28 cellular contexts compared by ENCODE assay signal in the genomic region with DNA sequence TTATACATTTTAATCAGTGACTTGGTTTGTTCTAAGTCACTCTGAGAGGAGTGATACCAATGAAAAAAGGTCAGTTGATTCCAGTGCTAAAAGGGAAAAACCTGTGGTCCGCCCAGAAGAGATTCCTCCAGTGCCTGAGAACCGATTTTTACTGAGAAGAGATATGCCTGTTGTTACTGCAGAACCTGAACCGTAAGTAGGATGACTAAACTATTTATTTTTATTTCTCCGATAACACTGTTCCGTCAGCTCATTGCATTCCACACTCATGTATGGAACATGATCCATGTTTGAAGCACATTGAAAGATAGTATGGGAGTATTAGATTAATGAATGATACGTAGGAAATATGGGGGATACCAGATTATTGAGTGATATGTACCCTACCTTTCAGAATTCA. TPM values are rescaled to one million over a fixed set of nuclear protein-coding genes. Genes with fewer than 3 reads are reported as not detected.
"Had no signal": no experiment of that assay in that cellular context is flagged by ENCODE, and none has a peak within 500 bp of the region (broad histone marks: within the 10 kb centered on the region; RNA-seq: fewer than 3 reads in every experiment).

No MANE protein-coding gene starts in this region.

- H3K9me3 Mint-ChIP-seq: activated CD4-positive, alpha-beta memory T cell treated with anti-CD3 and anti-CD28 coated beads for 36 hours; activated naive CD4-positive, alpha-beta T cell treated with anti-CD3 and anti-CD28 coated beads, Interleukin-2, amount 50 U/mL, for 72 hours; naive B cell; neural progenitor cell; type B pancreatic cell had no signal

- H3K27me3 ChIP-seq: body of pancreas, neural progenitor cell, right lobe of liver, stomach, testis had no signal

- DNase-seq: activated CD4-positive, alpha-beta memory T cell treated with anti-CD3 and anti-CD28 coated beads for 36 hours; activated effector memory CD4-positive, alpha-beta T cell treated with Interleukin-2 at 50 U/mL for 16 hours; activated T-cell treated with anti-CD3 and anti-CD28 coated beads, Interleukin-2, amount 50 U/mL, for 1 hour; amniotic stem cell; body of pancreas; central memory CD4-positive, alpha-beta T cell; foreskin melanocyte; head of caudate nucleus; kidney glomerular epithelial cell; mesenchymal stem cell; mucosa of descending colon; naive B cell; right lobe of liver; small intestine; stimulated activated CD4-positive, alpha-beta T cell treated with anti-CD3 and anti-CD28 coated beads, Interleukin-15, amount 100 ng/mL, for 24 hours; stimulated activated CD4-positive, alpha-beta T cell treated with anti-CD3 and anti-CD28 coated beads, Interleukin-2, amount 100 ng/mL, for 48 hours; stomach; testis; WERI-Rb-1 had no signal

- H3K4me3 ChIP-seq: body of pancreas, coronary artery, mucosa of descending colon, neural progenitor cell, prostate gland, right lobe of liver, stomach, testis had no signal

- H3K27ac Mint-ChIP-seq: activated CD4-positive, alpha-beta memory T cell treated with anti-CD3 and anti-CD28 coated beads for 36 hours; neural progenitor cell; type B pancreatic cell had no signal

- H3K27ac ChIP-seq: body of pancreas, coronary artery, neural progenitor cell, prostate gland, right lobe of liver, stomach, testis, WERI-Rb-1 had no signal

- H3K27me3 Mint-ChIP-seq: activated CD4-positive, alpha-beta memory T cell treated with anti-CD3 and anti-CD28 coated beads for 36 hours; naive B cell; type B pancreatic cell had no signal

- ATAC-seq: activated naive CD4-positive, alpha-beta T cell treated with anti-CD3 and anti-CD28 coated beads, Interleukin-2, amount 50 U/mL, for 72 hours; body of pancreas; mucosa of descending colon; right lobe of liver had no signal

- H3K4me1 ChIP-seq: body of pancreas, prostate gland, right lobe of liver, testis had no signal

- H3K9me3 ChIP-seq: body of pancreas, mucosa of descending colon, prostate gland, right lobe of liver, stomach, testis had no signal

- H3K4me3 Mint-ChIP-seq: activated CD4-positive, alpha-beta memory T cell treated with anti-CD3 and anti-CD28 coated beads for 36 hours; naive B cell; neural progenitor cell; type B pancreatic cell had no signal

RNA-seq across cellular contexts. Expression of a gene that starts 51.8 kb away (rescaled TPM):
- total RNA-seq: activated CD4-positive, alpha-beta memory T cell treated with anti-CD3 and anti-CD28 coated beads for 36 hours; activated naive CD4-positive, alpha-beta T cell treated with anti-CD3 and anti-CD28 coated beads, Interleukin-2, amount 50 U/mL, for 72 hours; body of pancreas; epithelial cell of proximal tubule; lower leg skin; mucosa of descending colon; osteoblast; T-helper 2 cell treated with Interferon-gamma antibody and Interleukin-4, amounts not matched to agents 100 ng/mL and 5 ng/mL, for 36 hours had no signal
